8 cellular contexts compared by ENCODE assay signal in the genomic region with DNA sequence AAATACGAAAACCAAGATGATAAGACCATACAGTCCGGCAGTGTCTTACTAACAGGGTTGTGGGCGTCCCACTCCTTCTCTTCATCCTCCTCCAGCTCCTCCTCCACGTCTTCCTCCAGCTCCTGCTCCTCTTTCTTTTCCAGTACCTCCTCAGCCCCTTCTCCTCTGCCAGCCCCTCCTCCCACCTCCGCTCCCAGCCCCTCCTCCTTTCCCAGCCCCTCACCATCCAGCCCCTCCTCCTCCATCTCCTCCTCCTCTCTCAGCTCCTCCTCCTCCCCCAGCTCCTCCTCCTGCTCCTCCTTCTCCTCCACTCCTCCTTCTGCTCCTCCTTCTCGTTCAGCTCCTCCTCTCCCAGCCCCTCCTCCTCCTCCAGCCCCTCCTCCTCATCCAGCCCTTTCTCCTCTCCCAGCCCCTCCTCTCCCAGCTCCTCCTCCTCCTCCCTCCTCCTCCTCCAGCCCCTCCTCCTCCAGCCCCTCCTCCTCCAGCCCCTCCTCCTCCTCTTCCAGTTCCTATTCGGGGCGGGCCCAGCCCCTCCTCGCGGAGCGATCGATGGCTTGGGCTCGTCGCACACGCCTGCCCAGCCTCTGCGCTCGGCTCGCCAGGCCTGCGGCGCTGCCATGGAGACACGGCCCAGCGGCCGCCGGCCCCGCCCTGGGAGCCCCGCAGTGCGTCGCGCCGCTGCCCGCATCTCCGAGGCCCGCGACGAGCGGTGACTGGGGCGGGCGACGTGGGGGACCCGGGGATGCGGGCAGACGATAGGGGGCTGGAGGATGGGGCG. TPM values are rescaled to one million over a fixed set of nuclear protein-coding genes. Genes with fewer than 3 reads are reported as not detected.
DNase-seq lines count a peak whose midpoint lies in the region; ATAC-seq, FAIRE-seq and TF ChIP-seq lines count a peak whose summit lies in the region.

A gene with protein sequence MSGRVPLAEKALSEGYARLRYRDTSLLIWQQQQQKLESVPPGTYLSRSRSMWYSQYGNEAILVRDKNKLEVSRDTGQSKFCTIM (plus strand): TSS at position 654 of the 778 bp plus-strand sequence. CDS start 1,267 bp downstream, outside the sequence.

- H3K27me3 ChIP-seq in Panc1 (ENCODE audit: control insufficient read depth, insufficient read depth, low read length): no peaks in the 10 kb centered on the region
- no peaks in the 10 kb centered on the region for H3K27me3 ChIP-seq in esophagus (ENCODE audit: control insufficient read depth in 1 of 2, insufficient read depth in 2 of 2, low read length in 2 of 2)
- no peaks in the 10 kb centered on the region for H3K27me3 ChIP-seq in mucosa of stomach (ENCODE audit: control insufficient read depth, insufficient read depth, low read length)

- intact Hi-C loops in Panc1 (cut with micrococcal nuclease; ENCODE audit: unreplicated experiment): no loop called here

- H3K27ac ChIP-seq in Panc1 (ENCODE audit: low read length) (peak within 1 kb of the TSS; percentile 69), esophagus (ENCODE audit: low read depth in 2 of 2, low read length in 1 of 2) (peak within 1 kb of the TSS in 1 of 2 donors; percentile 66)

- peak within 1 kb of the TSS; percentile 64 for H3K9ac ChIP-seq in mucosa of stomach (ENCODE audit: low read length)

- POLR2A ChIA-PET in Panc1 (lab: Charles Lee): interaction anchor here (0.6 kb wide), 3 partner anchors 49 to 214 kb away, joined by 3 to 7 read pairs (median 6); no protein-coding TSS in a partner anchor

- H3K27me3 Mint-ChIP-seq in activated T-cell treated with anti-CD3 and anti-CD28 coated beads, Interleukin-2, amount 50 U/mL, for 24 hours: no peaks in the 10 kb centered on the region

- H3K36me3 Mint-ChIP-seq in activated T-cell treated with anti-CD3 and anti-CD28 coated beads, Interleukin-2, amount 50 U/mL, for 24 hours (ENCODE audit: low read depth): peaks cover 25% of the 10 kb centered on the region

- no peaks in the 10 kb centered on the region for H3K36me3 ChIP-seq in Panc1 (ENCODE audit: control insufficient read depth, insufficient read depth, low read length)
- H3K36me3 ChIP-seq in esophagus (ENCODE audit: control insufficient read depth in 2 of 2, insufficient read depth in 2 of 2, low read length in 1 of 2): no peaks in the 10 kb centered on the region
- no peaks in the 10 kb centered on the region for H3K36me3 ChIP-seq in mucosa of stomach (ENCODE audit: control insufficient read depth, insufficient read depth, low read length)

- H3K27ac Mint-ChIP-seq in activated T-cell treated with anti-CD3 and anti-CD28 coated beads, Interleukin-2, amount 50 U/mL, for 24 hours: peak within 1 kb of the TSS; percentile 77

- ATAC-seq in GM21619 (IDR thresholded peaks at IDR 0.05; ENCODE audit: unreplicated experiment): peak; percentile 77
- ATAC-seq in Panc1: peak; percentile 89

- H3K9me3 Mint-ChIP-seq in activated T-cell treated with anti-CD3 and anti-CD28 coated beads, Interleukin-2, amount 50 U/mL, for 24 hours: no peaks in the 10 kb centered on the region

- no TSS peak for BruUV-seq in Panc1 (replicated peaks; lab: Mats Ljungman, UMichigan)

- H3K4me1 ChIP-seq in Panc1 (ENCODE audit: control insufficient read depth, insufficient read depth, low read length): peaks cover 6% of the 10 kb centered on the region
- peaks cover 0 to 8% of the 10 kb centered on the region in 2 donors for H3K4me1 ChIP-seq in esophagus (ENCODE audit: control insufficient read depth in 2 of 2, insufficient read depth in 2 of 2, low read length in 1 of 2)
- H3K4me1 ChIP-seq in mucosa of stomach (ENCODE audit: control insufficient read depth, insufficient read depth, low read length): peaks cover 6% of the 10 kb centered on the region

- 1 to 2% methylated on average over 36 to 43 of the region's 43 CpGs for WGBS in esophagus, 2 donors

- in situ Hi-C loops in KBM-7 (cut with MboI; ENCODE audit: low pct_unique_long_range_greater_than_20kb, low sequenced_read_pairs) (no loop called here), Panc1 (cut with HindIII; ENCODE audit: low pct_unique_long_range_greater_than_20kb, low sequenced_read_pairs) (no loop called here)

- peak within 1 kb of the TSS; percentile 81 for H3K4me3 Mint-ChIP-seq in activated T-cell treated with anti-CD3 and anti-CD28 coated beads, Interleukin-2, amount 50 U/mL, for 24 hours

- H3K4me1 Mint-ChIP-seq in activated T-cell treated with anti-CD3 and anti-CD28 coated beads, Interleukin-2, amount 50 U/mL, for 24 hours (ENCODE audit: low read depth): peaks cover 18% of the 10 kb centered on the region

- DNase-seq in D721Med (ENCODE audit: insufficient read length, low spot score): peak; percentile 90
- DNase-seq in KBM-7: peak; percentile 95
- DNase-seq in Panc1 (ENCODE audit: low read depth, low spot score): peak; percentile 71
- peak; percentile 91 for DNase-seq in activated T-cell treated with anti-CD3 and anti-CD28 coated beads, Interleukin-2, amount 50 U/mL, for 24 hours
- DNase-seq in stimulated activated CD8-positive, alpha-beta memory T cell treated with anti-CD3 and anti-CD28 coated beads, Interleukin-4, amount 100 ng/mL, for 48 hours: peak; percentile 92

- H3K4me3 ChIP-seq in Panc1 (ENCODE audit: low read depth in 2 of 2, low read length in 2 of 2) (peak within 1 kb of the TSS; percentile 61 to 66), esophagus (ENCODE audit: low read depth in 1 of 2, low read length in 2 of 2) (peak within 1 kb of the TSS; percentile 69 to 70), mucosa of stomach (ENCODE audit: low read length) (peak within 1 kb of the TSS; percentile 41)

- CTCF ChIA-PET in Panc1 (lab: Charles Lee): interaction anchor here (0.6 to 0.9 kb wide), 3 partner anchors 41 to 231 kb away, joined by 3 to 9 read pairs (median 4); no protein-coding TSS in a partner anchor

- TF ChIP-seq CTCF in D721Med (IDR thresholded peaks at IDR 0.05; ENCODE audit: insufficient read depth, missing control alignments): no peak
- no peak for TF ChIP-seq CTCF in Panc1 (IDR thresholded peaks at IDR 0.05)

- H3K9me3 ChIP-seq in Panc1 (ENCODE audit: control insufficient read depth, insufficient read depth, low read depth, low read length): no peaks in the 10 kb centered on the region
- H3K9me3 ChIP-seq in esophagus (ENCODE audit: control insufficient read depth in 2 of 2, insufficient read depth in 1 of 2, low read depth in 1 of 2, low read length in 1 of 2): no peaks in the 10 kb centered on the region
- no peaks in the 10 kb centered on the region for H3K9me3 ChIP-seq in mucosa of stomach (ENCODE audit: control insufficient read depth, low read length)

- no peak for FAIRE-seq in D721Med (lab: Jason Lieb, UNC)

RNA-seq across cellular contexts. Expression of the gene that starts here (rescaled TPM):
- total RNA-seq in Panc1 (2021; ENCODE audit: unreplicated experiment): 22.1 TPM
- polyA plus RNA-seq in Panc1 (2012; ENCODE audit: insufficient read length): 29.3 TPM
- polyA plus RNA-seq in esophagus: 1 to 10 TPM; 2.7 to 3.5 TPM
